ENCODE assay signal across 23 cellular contexts in the genomic region with DNA sequence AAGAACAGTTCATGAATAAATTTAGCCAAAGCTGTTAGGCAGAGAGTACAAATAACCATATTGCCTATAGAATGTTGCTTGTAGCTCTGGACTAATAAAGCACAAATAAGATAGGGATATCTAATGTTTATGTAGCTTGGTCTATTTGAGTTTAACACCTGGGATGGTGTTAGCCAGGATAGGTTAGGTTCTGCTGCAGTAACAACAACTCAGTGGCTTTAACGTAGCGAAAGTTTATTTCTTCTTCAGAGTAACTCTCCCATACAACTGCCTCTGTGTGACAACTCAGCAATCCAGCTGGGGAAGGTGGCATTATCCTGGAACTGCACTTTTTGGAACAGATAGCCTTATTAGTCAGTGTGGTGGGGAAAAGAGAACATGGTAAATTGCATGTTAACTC. TPM values are rescaled to one million over a fixed set of nuclear protein-coding genes. Genes with fewer than 3 reads are reported as not detected.
"Had no signal": no experiment of that assay in that cellular context is flagged by ENCODE, and none has a peak within 500 bp of the region (broad histone marks: within the 10 kb centered on the region; RNA-seq: fewer than 3 reads in every experiment).

No MANE protein-coding gene starts in this region.

- FAIRE-seq: endothelial cell of umbilical vein had no signal

- H3K36me3 Mint-ChIP-seq: immature natural killer cell, mesothelial cell of epicardium, naive B cell had no signal

- H3K36me3 ChIP-seq: esophagus muscularis mucosa, gastroesophageal sphincter, heart left ventricle, left lung, lower lobe of right lung had no signal

- H3K4me3 ChIP-seq: esophagus muscularis mucosa, gastroesophageal sphincter, hepatocyte, left lung, lower lobe of right lung, mucosa of descending colon had no signal

- H3K4me3 Mint-ChIP-seq: immature natural killer cell, mesothelial cell of epicardium, naive B cell had no signal

- H3K9me3 Mint-ChIP-seq: mesothelial cell of epicardium, naive B cell had no signal

- H3K27ac Mint-ChIP-seq: immature natural killer cell, mesothelial cell of epicardium, naive B cell had no signal

- H3K4me1 Mint-ChIP-seq: immature natural killer cell had no signal

- H3K79me2 ChIP-seq: hepatocyte had no signal

- DNase-seq: dorsolateral prefrontal cortex; effector CD4-positive, alpha-beta T cell; effector memory CD4-positive, alpha-beta T cell; heart left ventricle; hypothalamus; immature natural killer cell; islet precursor cell; left cardiac atrium; left lung; left ventricle myocardium superior; lower lobe of right lung; mesenchymal stem cell; naive B cell had no signal

- ATAC-seq: gastroesophageal sphincter had no signal

- H3K4me1 ChIP-seq: esophagus muscularis mucosa, foreskin keratinocyte, gastroesophageal sphincter had no signal

- H2AFZ ChIP-seq: hepatocyte had no signal

- H3K9me3 ChIP-seq: esophagus muscularis mucosa, gastroesophageal sphincter, heart left ventricle, left lung, lower lobe of right lung, mucosa of descending colon had no signal

- H3K27me3 ChIP-seq: dorsolateral prefrontal cortex, esophagus muscularis mucosa, gastroesophageal sphincter, heart left ventricle, hepatocyte, left lung had no signal

- H3K27ac ChIP-seq: coronary artery, dorsolateral prefrontal cortex, esophagus muscularis mucosa, foreskin keratinocyte, gastroesophageal sphincter, heart left ventricle, hepatocyte, left lung, lower lobe of right lung had no signal

RNA-seq across cellular contexts. Expression of gene STEAP4, which starts 52.2 kb away (rescaled TPM):
- total RNA-seq: dermis blood vessel endothelial cell, endothelial cell of umbilical vein, lung microvascular endothelial cell had no signal
- polyA plus RNA-seq: endothelial cell of umbilical vein, hepatocyte, immature natural killer cell had no signal
